Comparison of ENCODE assay signal across 7 cellular contexts in genomic region chr18:69684789-69685188, GRCh38.
"Had no signal": no experiment of that assay in that cellular context is flagged by ENCODE, and none has a peak within 500 bp of the region (broad histone marks: within the 10 kb centered on the region; RNA-seq: fewer than 3 reads in every experiment).

No MANE protein-coding gene starts in this region.

- H3K36me3 ChIP-seq: HAP-1 had no signal

- H2AFZ ChIP-seq: GM23338 had no signal

- H3K4me2 ChIP-seq: GM23338 had no signal

- H3K4me3 Mint-ChIP-seq: GM23338, HFFc6 had no signal

- H3K9me3 Mint-ChIP-seq: GM23338 had no signal

- ATAC-seq: GM23338, HCT116 had no signal

- H3K27ac Mint-ChIP-seq: GM23338, HFFc6 had no signal

- H3K9me3 ChIP-seq: HAP-1 had no signal

- FAIRE-seq: HTR-8/SVneo had no signal

- H3K4me3 ChIP-seq: GM23338, HAP-1 had no signal

- DNase-seq: H7, HFFc6, IMR-90 had no signal
